In the genomic region with DNA sequence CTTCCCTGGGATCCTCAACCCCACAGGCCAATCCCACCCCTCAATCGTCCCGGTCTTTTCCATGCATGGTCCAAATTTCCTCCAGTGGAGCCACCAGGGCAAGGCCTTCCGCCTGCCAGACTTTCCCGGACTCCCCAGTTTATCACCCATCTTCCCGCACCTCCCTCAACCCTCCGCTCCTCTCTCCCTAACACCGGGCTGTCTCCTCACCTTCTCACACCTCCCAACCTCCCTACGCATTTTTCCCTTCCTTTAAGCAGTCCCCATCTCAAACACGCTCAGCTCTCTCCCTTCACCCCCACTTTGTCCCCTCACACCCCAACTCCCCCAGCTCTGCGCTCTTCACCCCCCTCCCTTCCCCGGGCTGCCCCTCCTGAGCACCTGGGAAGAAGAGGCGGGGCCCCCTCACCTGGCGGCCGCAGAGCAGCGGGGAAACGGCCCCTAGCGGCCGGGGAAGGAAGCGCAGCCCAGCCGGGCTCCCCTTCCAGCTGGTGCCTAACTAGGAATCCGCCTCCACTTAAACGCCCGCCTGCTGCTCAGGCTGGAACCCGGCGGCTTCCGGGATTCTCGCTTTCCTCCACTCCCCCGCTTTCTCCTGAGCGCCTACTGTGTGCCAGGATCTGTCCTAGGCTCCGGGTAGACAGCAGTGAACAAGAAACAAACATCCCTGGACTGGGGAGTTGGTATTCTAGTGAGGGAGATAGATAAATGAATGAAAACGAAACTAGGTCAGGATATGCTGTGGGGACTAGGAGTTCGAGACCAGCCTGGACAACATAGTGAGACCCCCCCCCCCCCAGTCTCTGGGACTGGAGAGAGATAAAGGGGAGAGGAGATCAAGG, we compare ENCODE assay signal across 8 cellular contexts.
DNase-seq lines count a peak whose midpoint lies in the region; ATAC-seq and TF ChIP-seq lines count a peak whose summit lies in the region.
"Not testable (repeated sequence)": the region's sequence is repeated elsewhere in the genome, so short reads cannot be mapped to it uniquely, and the experiment has no call there.

No MANE protein-coding gene starts in this region.

- CTCF ChIA-PET in CD4-positive, alpha-beta T cell (lab: Charles Lee): interaction anchor here (0.9 to 2.1 kb wide), 3 partner anchors 21 to 583 kb away, joined by 3 to 5 read pairs (median 3); no protein-coding TSS in a partner anchor
- CTCF ChIA-PET in HEK293T (lab: Yijun Ruan, JAX): interaction anchor here (0.5 kb wide), 1 partner anchor 128 kb away, joined by 4 read pairs; no protein-coding TSS in a partner anchor

- H3K27me3 Mint-ChIP-seq in CD4-positive, alpha-beta T cell: peaks cover 16% of the 10 kb centered on the region
- peaks cover 43% of the 10 kb centered on the region for H3K27me3 Mint-ChIP-seq in T-helper 1 cell treated with Interleukin-12 subunit alpha and Interleukin-12 subunit beta and Interleukin-4 antibody, amounts not matched to agents 30 μg/mL and 1 μg/mL, for 36 hours (ENCODE audit: low read depth)
- H3K27me3 Mint-ChIP-seq in activated naive CD4-positive, alpha-beta T cell treated with anti-CD3 and anti-CD28 coated beads, Interleukin-2, amount 50 U/mL, for 24 hours: not testable (repeated sequence)
- H3K27me3 Mint-ChIP-seq in natural killer cell treated with Interleukin-12 subunit alpha and Interleukin-12 subunit beta and Interleukin-15 and Interleukin-18, amount 100 ng/mL, for 72 hours: peaks cover 0 to 13% of the 10 kb centered on the region in 2 donors

- H3K9me3 ChIP-seq in CD4-positive, alpha-beta T cell (ENCODE audit: control insufficient read depth, low read length): not testable (repeated sequence)

- intact Hi-C loops in CD4-positive, alpha-beta T cell (cut with DNase I, micrococcal nuclease): not testable (repeated sequence)

- peak overlapping the region; percentile 85 for H3K4me3 Mint-ChIP-seq in CD4-positive, alpha-beta T cell
- peak overlapping the region; percentile 72 for H3K4me3 Mint-ChIP-seq in T-helper 1 cell treated with Interleukin-12 subunit alpha and Interleukin-12 subunit beta and Interleukin-4 antibody, amounts not matched to agents 30 μg/mL and 1 μg/mL, for 36 hours
- H3K4me3 Mint-ChIP-seq in activated naive CD4-positive, alpha-beta T cell treated with anti-CD3 and anti-CD28 coated beads, Interleukin-2, amount 50 U/mL, for 24 hours: peak overlapping the region; percentile 72
- peak overlapping the region; percentile 72 for H3K4me3 Mint-ChIP-seq in natural killer cell treated with Interleukin-12 subunit alpha and Interleukin-12 subunit beta and Interleukin-15 and Interleukin-18, amount 100 ng/mL, for 72 hours

- not testable (repeated sequence) for H3K4me1 ChIP-seq in foreskin keratinocyte

- TF ChIP-seq CTCF in CD4-positive, alpha-beta T cell (IDR thresholded peaks at IDR 0.05): peak; percentile 82
- peak; percentile 95 for TF ChIP-seq CTCF in foreskin keratinocyte (conservative IDR thresholded peaks at IDR 0.05)

- POLR2A ChIA-PET in CD4-positive, alpha-beta T cell (lab: Charles Lee); HEK293T (lab: Yijun Ruan, JAX): not testable (repeated sequence)

- H3K36me3 Mint-ChIP-seq in CD4-positive, alpha-beta T cell (ENCODE audit: low read depth); T-helper 1 cell treated with Interleukin-12 subunit alpha and Interleukin-12 subunit beta and Interleukin-4 antibody, amounts not matched to agents 30 μg/mL and 1 μg/mL, for 36 hours (ENCODE audit: low read depth); activated naive CD4-positive, alpha-beta T cell treated with anti-CD3 and anti-CD28 coated beads, Interleukin-2, amount 50 U/mL, for 24 hours; natural killer cell treated with Interleukin-12 subunit alpha and Interleukin-12 subunit beta and Interleukin-15 and Interleukin-18, amount 100 ng/mL, for 72 hours: not testable (repeated sequence)

- H3K27ac Mint-ChIP-seq in CD4-positive, alpha-beta T cell; T-helper 1 cell treated with Interleukin-12 subunit alpha and Interleukin-12 subunit beta and Interleukin-4 antibody, amounts not matched to agents 30 μg/mL and 1 μg/mL, for 36 hours; activated naive CD4-positive, alpha-beta T cell treated with anti-CD3 and anti-CD28 coated beads, Interleukin-2, amount 50 U/mL, for 24 hours; natural killer cell treated with Interleukin-12 subunit alpha and Interleukin-12 subunit beta and Interleukin-15 and Interleukin-18, amount 100 ng/mL, for 72 hours: not testable (repeated sequence)

- not testable (repeated sequence) for H3K27ac ChIP-seq in CD4-positive, alpha-beta T cell (ENCODE audit: low read depth, low read length); foreskin keratinocyte

- not testable (repeated sequence) for H3K27me3 ChIP-seq in CD4-positive, alpha-beta T cell (ENCODE audit: control insufficient read depth, insufficient read depth, low read length); foreskin keratinocyte

- peaks cover 11% of the 10 kb centered on the region for H3K4me1 Mint-ChIP-seq in CD4-positive, alpha-beta T cell (ENCODE audit: low read depth)
- H3K4me1 Mint-ChIP-seq in T-helper 1 cell treated with Interleukin-12 subunit alpha and Interleukin-12 subunit beta and Interleukin-4 antibody, amounts not matched to agents 30 μg/mL and 1 μg/mL, for 36 hours (ENCODE audit: low read depth): peaks cover 11% of the 10 kb centered on the region
- peaks cover 12% of the 10 kb centered on the region for H3K4me1 Mint-ChIP-seq in activated naive CD4-positive, alpha-beta T cell treated with anti-CD3 and anti-CD28 coated beads, Interleukin-2, amount 50 U/mL, for 24 hours
- H3K4me1 Mint-ChIP-seq in natural killer cell treated with Interleukin-12 subunit alpha and Interleukin-12 subunit beta and Interleukin-15 and Interleukin-18, amount 100 ng/mL, for 72 hours (ENCODE audit: low read depth in 2 of 2): peaks cover 8 to 11% of the 10 kb centered on the region in 2 donors

- H3K9me3 Mint-ChIP-seq in CD4-positive, alpha-beta T cell; T-helper 1 cell treated with Interleukin-12 subunit alpha and Interleukin-12 subunit beta and Interleukin-4 antibody, amounts not matched to agents 30 μg/mL and 1 μg/mL, for 36 hours; activated naive CD4-positive, alpha-beta T cell treated with anti-CD3 and anti-CD28 coated beads, Interleukin-2, amount 50 U/mL, for 24 hours; natural killer cell treated with Interleukin-12 subunit alpha and Interleukin-12 subunit beta and Interleukin-15 and Interleukin-18, amount 100 ng/mL, for 72 hours: not testable (repeated sequence)

- peak; percentile 51 to 79 (median 68) for DNase-seq in CD4-positive, alpha-beta T cell
- DNase-seq in HEK293T (ENCODE audit: extremely low spot score) (peak; percentile 42), NCI-H2081 (lab: John Stamatoyannopoulos, UW) (peak; percentile 61 to 73), foreskin keratinocyte (peak; percentile 24 to 68)
- DNase-seq in natural killer cell treated with Interleukin-12 subunit alpha and Interleukin-12 subunit beta and Interleukin-15 and Interleukin-18, amount 100 ng/mL, for 72 hours (ENCODE audit: low spot score): peak; percentile 81
- DNase-seq in stimulated activated CD8-positive, alpha-beta memory T cell treated with anti-CD3 and anti-CD28 coated beads, Interleukin-4, amount 100 ng/mL, for 4 hours (ENCODE audit: low read depth in 2 of 2, low spot score in 1 of 2): peak; percentile 37 to 42

- ATAC-seq in CD4-positive, alpha-beta T cell (ENCODE audit: poor library complexity): peak; percentile 91
- ATAC-seq in foreskin keratinocyte: peak; percentile 90
- ATAC-seq in natural killer cell treated with Interleukin-12 subunit alpha and Interleukin-12 subunit beta and Interleukin-15 and Interleukin-18, amount 100 ng/mL, for 72 hours: peak; percentile 76 to 85
